In genomic region chr6:68651018-68651985, GRCh38 we compare ENCODE assay signal across 14 cellular contexts. TPM values are rescaled to one million over a fixed set of nuclear protein-coding genes. Genes with fewer than 3 reads are reported as not detected.
DNase-seq lines count a peak whose midpoint lies in the region; ATAC-seq and TF ChIP-seq lines count a peak whose summit lies in the region.
"Had no signal": no experiment of that assay in that cellular context is flagged by ENCODE, and none has a peak within 500 bp of the region (broad histone marks: within the 10 kb centered on the region; RNA-seq: fewer than 3 reads in every experiment).

No MANE protein-coding gene starts in this region.

- no peak for TF ChIP-seq CTCF in GM10266 (IDR thresholded peaks at IDR 0.05; ENCODE audit: control insufficient read depth, insufficient read depth, low read depth, missing control alignments)

- no peak overlapping the region for H3K27ac ChIP-seq in aorta (ENCODE audit: low read depth in 1 of 2, low read length in 2 of 2)
- H3K27ac ChIP-seq: C4-2B, parathyroid adenoma had no signal

- H3K4me1 ChIP-seq in aorta (ENCODE audit: control insufficient read depth in 1 of 2, insufficient read depth in 2 of 2, low read length in 2 of 2) = no peaks in the 10 kb centered on the region
- H3K4me1 ChIP-seq: parathyroid adenoma had no signal

- H3K4me3 ChIP-seq in aorta (ENCODE audit: low read length in 2 of 2) = no peak overlapping the region

- intact Hi-C loops in aorta (cut with DNase I) = no loop called here

- DNase-seq in NCI-H1105 (lab: John Stamatoyannopoulos, UW) (peak; percentile 32), SK-MEL-5 (ENCODE audit: low read depth, low spot score) (peak; percentile 65), fibroblast of gingiva (ENCODE audit: low read depth) (peak; percentile 78), pons (ENCODE audit: low spot score) (peak; percentile 62), GM10266 (ENCODE audit: extremely low spot score) (no peak), T1000 (lab: John Stamatoyannopoulos, UW) (no peak), aorta (no peak)
- DNase-seq: cerebellar nuclear complex, GOT3, kidney glomerular epithelial cell, NCI-H345 had no signal

- WGBS in aorta, 2 donors = 71 to 75% methylated on average over 2 of the region's 2 CpGs

- H3K9me3 ChIP-seq in aorta (ENCODE audit: control insufficient read depth, low read length) = no peaks in the 10 kb centered on the region

- in situ Hi-C loops in SK-MEL-5 (cut with HindIII; ENCODE audit: low pct_unique_long_range_greater_than_20kb, low sequenced_read_pairs) = no loop called here

- no peaks in the 10 kb centered on the region for H3K27me3 ChIP-seq in aorta (ENCODE audit: control insufficient read depth in 1 of 2, insufficient read depth in 2 of 2, low read length in 1 of 2)

- no peaks in the 10 kb centered on the region for H3K36me3 ChIP-seq in aorta (ENCODE audit: control insufficient read depth in 1 of 2, insufficient read depth in 2 of 2, low read length in 1 of 2)

- no peak for ATAC-seq in aorta (ENCODE audit: low FRiP score)

RNA-seq across cellular contexts. Expression of gene ADGRB3, which starts 16.2 kb away (rescaled TPM):
- 3.6 and 3.8 TPM in 2 replicates for total RNA-seq in SK-MEL-5 (2014; rRNA removed; shearing (Covaris generic))
- polyA plus RNA-seq in SK-MEL-5 (2015; cell fraction: cytosol; rRNA removed) = 2.6 and 3.9 TPM in 2 replicates
- polyA plus RNA-seq in SK-MEL-5 (2015; cell fraction: nucleus; rRNA removed) = 4.7 and 7.2 TPM in 2 replicates
- total RNA-seq in aorta = 1 to 10 TPM; 5.4 to 6.1 TPM
- polyA plus RNA-seq in aorta = 1 to 10 TPM in 1 of 2 donors, not detected in 1; 1.8 TPM
- total RNA-seq: endothelial cell of umbilical vein had no signal
- polyA plus RNA-seq: endothelial cell of umbilical vein had no signal

Comparison
In these comparisons a context has a peak if more than half of its experiments do, and no peak if none do; other contexts are left out.
1. DNase-seq: peak in NCI-H1105 (single experiment), SK-MEL-5 (single experiment), fibroblast of gingiva (single experiment) and pons (single experiment); none in GM10266 (single experiment), T1000 (single experiment) and aorta (0 of 2).